ENCODE assay signal across 8 cellular contexts in the genomic region with DNA sequence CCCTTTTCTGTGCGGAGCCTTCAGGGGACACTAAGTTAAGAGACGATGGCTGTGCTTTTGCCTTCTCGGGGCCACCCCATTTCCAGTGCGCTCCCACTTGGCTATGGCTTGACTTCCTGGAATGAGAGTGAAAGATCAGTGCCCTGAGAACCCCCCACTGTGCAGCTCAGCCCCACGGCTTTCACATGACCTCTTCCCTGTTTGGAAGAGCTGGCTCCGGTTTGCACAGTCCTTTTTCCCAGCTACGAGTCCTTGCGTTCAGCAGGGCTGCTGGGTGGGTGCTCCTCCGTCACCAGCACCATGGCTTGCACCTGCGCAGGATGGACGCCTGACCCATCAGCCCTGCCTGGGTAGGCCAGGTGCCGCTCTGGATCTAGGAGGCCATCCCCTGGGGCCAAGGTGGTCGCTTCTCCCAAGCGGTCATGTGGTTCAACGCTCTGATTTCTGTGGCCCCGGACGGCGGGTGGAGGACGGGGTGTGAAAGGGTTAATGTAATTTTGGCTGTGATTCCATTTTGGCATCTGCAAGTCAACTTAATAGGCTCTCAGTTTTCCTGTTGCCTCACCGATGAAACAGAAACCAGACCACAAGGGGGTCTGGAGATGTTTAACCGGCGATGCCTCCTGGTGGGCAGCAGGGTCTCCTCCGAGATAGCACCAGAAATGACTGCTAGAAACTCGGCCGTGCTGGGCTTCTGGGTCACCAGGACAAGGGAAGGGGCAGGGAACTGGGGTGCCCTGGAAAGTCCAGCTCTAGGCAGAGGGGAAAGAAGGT.
DNase-seq lines count a peak whose midpoint lies in the region; ATAC-seq and TF ChIP-seq lines count a peak whose summit lies in the region.
"Had no signal": no experiment of that assay in that cellular context is flagged by ENCODE, and none has a peak within 500 bp of the region (broad histone marks: within the 10 kb centered on the region; RNA-seq: fewer than 3 reads in every experiment).

No MANE protein-coding gene starts in this region.

- DNase-seq in NCI-H1694 (lab: John Stamatoyannopoulos, UW) (peak; percentile 33), dermis blood vessel endothelial cell (peak; percentile 51), lung microvascular endothelial cell (ENCODE audit: low read depth in 2 of 2) (peak; percentile 56 to 57), upper lobe of left lung (no peak), middle frontal gyrus (ENCODE audit: extremely low spot score, low spot score) (no peak)
- DNase-seq: NCI-H1048 had no signal

- peak in 4 of 6 experiments; percentile 16 to 43 (median 24) for TF ChIP-seq CTCF in upper lobe of left lung (IDR thresholded peaks at IDR 0.05)

- no peak for TF ChIP-seq POLR2A in upper lobe of left lung (IDR thresholded peaks at IDR 0.05)

- WGBS in upper lobe of left lung, 2 donors = 43 to 53% methylated on average over 19 to 25 of the region's 25 CpGs

- H3K27me3 ChIP-seq in upper lobe of left lung = peaks cover 0 to 6% (median 0%) of the 10 kb centered on the region in 4 donors

- peak overlapping the region; percentile 71 to 78 (median 72) for H3K27ac ChIP-seq in upper lobe of left lung

- no peaks in the 10 kb centered on the region for H3K36me3 ChIP-seq in upper lobe of left lung

- no peak overlapping the region for H3K4me3 ChIP-seq in upper lobe of left lung

- no peak for TF ChIP-seq EP300 in upper lobe of left lung (IDR thresholded peaks at IDR 0.05)

- peaks cover 40 to 63% (median 53%) of the 10 kb centered on the region in 4 donors for H3K4me1 ChIP-seq in upper lobe of left lung

- H3K9me3 ChIP-seq in upper lobe of left lung = no peaks in the 10 kb centered on the region

- peak in 1 of 2 donors; percentile 28 for ATAC-seq in upper lobe of left lung (ENCODE audit: low FRiP score in 2 of 2)
- ATAC-seq in HG02642 (IDR thresholded peaks at IDR 0.05; ENCODE audit: poor library complexity, unreplicated experiment) = no peak
- no peak for ATAC-seq in HG03039 (IDR thresholded peaks at IDR 0.05; ENCODE audit: unreplicated experiment)

Comparison
In these comparisons a context has a peak if more than half of its experiments do, and no peak if none do; other contexts are left out.
1. DNase-seq: peak in NCI-H1694 (single experiment), dermis blood vessel endothelial cell (single experiment) and lung microvascular endothelial cell (2 of 2); none in upper lobe of left lung (0 of 2) and middle frontal gyrus (single experiment).